Comparison of ENCODE assay signal across 19 cellular contexts in the genomic region with DNA sequence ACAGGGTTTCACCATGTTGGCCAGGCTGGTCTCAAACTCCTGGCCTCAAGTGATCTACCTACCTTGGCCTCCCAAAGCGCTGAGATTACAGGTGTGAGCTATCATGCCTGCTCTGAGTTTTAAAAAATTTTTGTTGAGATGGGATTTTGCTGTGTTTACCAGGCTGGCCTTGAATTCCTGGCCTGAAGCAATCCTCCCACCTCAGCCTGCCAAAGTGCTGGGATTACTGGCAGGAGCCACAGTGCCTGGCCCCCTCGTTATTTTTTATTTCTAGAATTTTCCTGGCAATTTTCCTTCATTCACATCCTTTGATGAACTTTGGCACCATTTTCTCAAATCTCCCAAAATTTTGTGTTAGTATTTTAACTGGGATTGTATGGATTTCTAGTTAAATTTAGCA.
"Had no signal": no experiment of that assay in that cellular context is flagged by ENCODE, and none has a peak within 500 bp of the region (broad histone marks: within the 10 kb centered on the region; RNA-seq: fewer than 3 reads in every experiment).

No MANE protein-coding gene starts in this region.

- H3K79me2 ChIP-seq: hepatocyte had no signal

- H3K4me1 ChIP-seq: pancreas, tibial artery, upper lobe of left lung, uterus had no signal

- H3K4me3 Mint-ChIP-seq: central memory CD8-positive, alpha-beta T cell; natural killer cell; neural crest cell; stimulated activated effector memory CD8-positive, alpha-beta T cell treated with anti-CD3 and anti-CD28 coated beads, Interleukin-12 subunit alpha, Interleukin-12 subunit beta, amount 100 ng/mL, for 72 hours had no signal

- H3K4me1 Mint-ChIP-seq: central memory CD8-positive, alpha-beta T cell; natural killer cell; neural crest cell; stimulated activated effector memory CD8-positive, alpha-beta T cell treated with anti-CD3 and anti-CD28 coated beads, Interleukin-12 subunit alpha, Interleukin-12 subunit beta, amount 100 ng/mL, for 72 hours had no signal

- H3K27ac Mint-ChIP-seq: natural killer cell; progenitor cell of endocrine pancreas; stimulated activated effector memory CD8-positive, alpha-beta T cell treated with anti-CD3 and anti-CD28 coated beads, Interleukin-12 subunit alpha, Interleukin-12 subunit beta, amount 100 ng/mL, for 72 hours had no signal

- H3K36me3 ChIP-seq: pancreas, suprapubic skin, tibial artery, upper lobe of left lung, uterus had no signal

- H3K27ac ChIP-seq: hepatocyte, pancreas, suprapubic skin, tibial artery, upper lobe of left lung had no signal

- H3K27me3 Mint-ChIP-seq: central memory CD8-positive, alpha-beta T cell; progenitor cell of endocrine pancreas had no signal

- H3K4me2 ChIP-seq: hepatocyte had no signal

- H3K9me3 ChIP-seq: pancreas, suprapubic skin, tibial artery, upper lobe of left lung, uterus had no signal

- H3K9me3 Mint-ChIP-seq: central memory CD8-positive, alpha-beta T cell; natural killer cell; neural crest cell; stimulated activated effector memory CD8-positive, alpha-beta T cell treated with anti-CD3 and anti-CD28 coated beads, Interleukin-12 subunit alpha, Interleukin-12 subunit beta, amount 100 ng/mL, for 72 hours had no signal

- ATAC-seq: left colon; natural killer cell; pancreas; right cardiac atrium; stimulated activated effector memory CD8-positive, alpha-beta T cell treated with anti-CD3 and anti-CD28 coated beads, Interleukin-12 subunit alpha, Interleukin-12 subunit beta, amount 100 ng/mL, for 72 hours; stimulated activated naive CD8-positive, alpha-beta T cell treated with anti-CD3 and anti-CD28 coated beads, Interleukin-15, Interleukin-2, amounts not matched to agents 100 U/mL and 50 U/mL, for 24 hours had no signal

- H3K36me3 Mint-ChIP-seq: natural killer cell; stimulated activated effector memory CD8-positive, alpha-beta T cell treated with anti-CD3 and anti-CD28 coated beads, Interleukin-12 subunit alpha, Interleukin-12 subunit beta, amount 100 ng/mL, for 72 hours had no signal

- H3K4me3 ChIP-seq: hepatocyte, pancreas, suprapubic skin, tibial artery, upper lobe of left lung, uterus had no signal

- H3K27me3 ChIP-seq: hepatocyte, pancreas, suprapubic skin, tibial artery, upper lobe of left lung, uterus had no signal

- H2AFZ ChIP-seq: hepatocyte had no signal

- FAIRE-seq: pancreas had no signal

- DNase-seq: foreskin melanocyte; glutamatergic neuron; left colon; mammary epithelial cell; natural killer cell; pancreas; stimulated activated CD4-positive, alpha-beta T cell treated with anti-CD3 and anti-CD28 coated beads, Interleukin-4, amount 100 ng/mL, for 1 hour; stimulated activated CD8-positive, alpha-beta memory T cell treated with anti-CD3 and anti-CD28 coated beads, Interleukin-4, amount 100 ng/mL, for 48 hours; stimulated activated naive CD8-positive, alpha-beta T cell treated with anti-CD3 and anti-CD28 coated beads, Interleukin-15, Interleukin-2, amounts not matched to agents 100 U/mL and 50 U/mL, for 24 hours; tibial artery; upper lobe of left lung; uterus had no signal
